In genomic region chr5:17714186-17714585, GRCh38 we compare ENCODE assay signal across 6 cellular contexts.
"Had no signal": no experiment of that assay in that cellular context is flagged by ENCODE, and none has a peak within 500 bp of the region (broad histone marks: within the 10 kb centered on the region; RNA-seq: fewer than 3 reads in every experiment).

No MANE protein-coding gene starts in this region.

- H3K4me3 ChIP-seq: GM23338, K562 had no signal

- H2AFZ ChIP-seq: GM23338 had no signal

- DNase-seq: H9, HCEC 1CT, HFFc6, IMR-90 had no signal

- ATAC-seq: GM23338, K562 had no signal

- H3K4me2 ChIP-seq: GM23338 had no signal
